In genomic region chr16:80583466-80583865, GRCh38 we compare ENCODE assay signal across 1 cellular context.
TF ChIP-seq lines count a peak whose summit lies in the region.

No MANE protein-coding gene starts in this region.

TF ChIP-seq in GM12878, 131 proteins besides CTCF, POLR2A, EP300 and RAD21 (continues in another document):
- no peak for TF ChIP-seq SPI1 (IDR thresholded peaks at IDR 0.05; ENCODE audit: borderline replicate concordance, insufficient read depth, low read depth, low read length)
- TF ChIP-seq E2F8 (IDR thresholded peaks at IDR 0.05; ENCODE audit: low read depth, partially characterized antibody) = no peak
- TF ChIP-seq JUND (IDR thresholded peaks at IDR 0.05; ENCODE audit: low read depth, low read length) = no peak
- TF ChIP-seq YY1 (IDR thresholded peaks at IDR 0.05; ENCODE audit: low read depth, low read length) = no peak
- TF ChIP-seq ELK1 (IDR thresholded peaks at IDR 0.05; ENCODE audit: low read depth, low read length) = no peak
- no peak for TF ChIP-seq NKRF (conservative IDR thresholded peaks at IDR 0.05)
- TF ChIP-seq NRF1 (conservative IDR thresholded peaks at IDR 0.05; ENCODE audit: low read depth, low read length) = no peak
- TF ChIP-seq MXI1 (IDR thresholded peaks at IDR 0.05; ENCODE audit: low read depth, low read length) = no peak
- TF ChIP-seq ZNF24 (IDR thresholded peaks at IDR 0.05) = no peak
- no peak for TF ChIP-seq SP1 (IDR thresholded peaks at IDR 0.05; ENCODE audit: low read depth, low read length)
- TF ChIP-seq BCLAF1 (IDR thresholded peaks at IDR 0.05) = no peak
- no peak for TF ChIP-seq TBL1XR1 (IDR thresholded peaks at IDR 0.05; ENCODE audit: low read depth, low read length)
- TF ChIP-seq TCF12 (IDR thresholded peaks at IDR 0.05; ENCODE audit: low read depth, low read length) = no peak
- no peak for TF ChIP-seq MEF2A (IDR thresholded peaks at IDR 0.05; ENCODE audit: insufficient read depth, low read depth, low read length)
- no peak for TF ChIP-seq ZNF274 (IDR thresholded peaks at IDR 0.05; ENCODE audit: insufficient read depth, insufficient read length)
- TF ChIP-seq PAX5 (IDR thresholded peaks at IDR 0.05; ENCODE audit: borderline replicate concordance, low read depth, low read length) = no peak
- TF ChIP-seq MTA3 (IDR thresholded peaks at IDR 0.05; ENCODE audit: borderline replicate concordance, low read length) = peak; percentile 73; the same call in 1 of the 2 replicates
- TF ChIP-seq SUPT20H (IDR thresholded peaks at IDR 0.05; ENCODE audit: borderline replicate concordance, control insufficient read depth, low read depth, low read length) = no peak
- TF ChIP-seq NR2C2 (IDR thresholded peaks at IDR 0.05; ENCODE audit: borderline replicate concordance, control insufficient read depth, insufficient read length, low read depth) = no peak
- TF ChIP-seq RBBP5 (conservative IDR thresholded peaks at IDR 0.05) = no peak
- TF ChIP-seq TAF1 (IDR thresholded peaks at IDR 0.05; ENCODE audit: borderline replicate concordance, low read depth, low read length) = no peak
- TF ChIP-seq PBX3 (IDR thresholded peaks at IDR 0.05; ENCODE audit: insufficient replicate concordance, low read depth, low read length) = no peak
- TF ChIP-seq RAD51 (IDR thresholded peaks at IDR 0.05) = no peak
- TF ChIP-seq FOS (IDR thresholded peaks at IDR 0.05; ENCODE audit: borderline replicate concordance, extremely low read depth, insufficient read length) = no peak
- no peak for TF ChIP-seq NR2C1 (IDR thresholded peaks at IDR 0.05)
- TF ChIP-seq DPF2 (IDR thresholded peaks at IDR 0.05) = no peak
- no peak for TF ChIP-seq RELB (IDR thresholded peaks at IDR 0.05; ENCODE audit: low read depth)
- TF ChIP-seq ZNF592 (IDR thresholded peaks at IDR 0.05) = no peak
- TF ChIP-seq MTA2 (IDR thresholded peaks at IDR 0.05; ENCODE audit: low read depth) = no peak
- peak; percentile 86; the same call in 1 of the 2 replicates for TF ChIP-seq FOXM1 (IDR thresholded peaks at IDR 0.05; ENCODE audit: low read depth, low read length)
- TF ChIP-seq HCFC1 (IDR thresholded peaks at IDR 0.05; ENCODE audit: low read length) = no peak
- TF ChIP-seq PKNOX1 (IDR thresholded peaks at IDR 0.05) = no peak
- TF ChIP-seq TCF3 (IDR thresholded peaks at IDR 0.05; ENCODE audit: borderline replicate concordance, insufficient read depth, low read depth, low read length) = 0 out of 2 replicates have a peak, but pooled peaks have one; percentile 17
- no peak for TF ChIP-seq HDGF (IDR thresholded peaks at IDR 0.05)
- TF ChIP-seq ZBTB4 (CRISPR knock-in tag; IDR thresholded peaks at IDR 0.05) = no peak
- TF ChIP-seq KLF5 (IDR thresholded peaks at IDR 0.05; ENCODE audit: partially characterized antibody) = no peak
- no peak for TF ChIP-seq SMAD5 (IDR thresholded peaks at IDR 0.05; ENCODE audit: low read depth)
- TF ChIP-seq HDAC2 (IDR thresholded peaks at IDR 0.05) = no peak
- peak; percentile 43; the same call in 1 of the 2 replicates for TF ChIP-seq ZBED1 (IDR thresholded peaks at IDR 0.05; ENCODE audit: borderline replicate concordance)
- no peak for TF ChIP-seq IKZF1 (conservative IDR thresholded peaks at IDR 0.05)
- no peak for TF ChIP-seq CHD4 (IDR thresholded peaks at IDR 0.05)
- TF ChIP-seq GABPA (IDR thresholded peaks at IDR 0.05; ENCODE audit: low read depth) = no peak
- no peak for TF ChIP-seq CHD1 (IDR thresholded peaks at IDR 0.05; ENCODE audit: low read depth, low read length)
